1 cellular context compared by ENCODE assay signal in the genomic region with DNA sequence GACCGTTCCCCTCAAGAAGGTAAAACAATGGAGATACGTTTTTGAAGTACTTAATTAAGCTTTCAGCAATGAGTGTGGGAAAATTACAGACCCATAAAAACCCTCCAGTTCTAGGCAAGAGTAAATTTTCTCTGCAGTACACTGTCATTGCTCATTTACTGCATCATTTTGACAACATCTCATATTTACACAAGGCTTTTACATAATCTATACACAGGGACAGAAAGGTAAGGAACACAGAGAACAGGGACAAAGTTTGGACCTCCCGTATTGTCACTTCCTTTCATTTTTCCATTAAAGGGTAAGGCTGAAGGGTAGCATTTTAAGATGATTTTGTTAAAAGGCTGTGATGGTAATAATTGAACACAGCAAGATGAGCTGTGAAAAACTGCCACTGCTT.
TF ChIP-seq lines count a peak whose summit lies in the region.

No MANE protein-coding gene starts in this region.

TF ChIP-seq in WTC11, 78 proteins besides CTCF, POLR2A, EP300 and RAD21 (continued from another document):
- TF ChIP-seq, protein P1, sequence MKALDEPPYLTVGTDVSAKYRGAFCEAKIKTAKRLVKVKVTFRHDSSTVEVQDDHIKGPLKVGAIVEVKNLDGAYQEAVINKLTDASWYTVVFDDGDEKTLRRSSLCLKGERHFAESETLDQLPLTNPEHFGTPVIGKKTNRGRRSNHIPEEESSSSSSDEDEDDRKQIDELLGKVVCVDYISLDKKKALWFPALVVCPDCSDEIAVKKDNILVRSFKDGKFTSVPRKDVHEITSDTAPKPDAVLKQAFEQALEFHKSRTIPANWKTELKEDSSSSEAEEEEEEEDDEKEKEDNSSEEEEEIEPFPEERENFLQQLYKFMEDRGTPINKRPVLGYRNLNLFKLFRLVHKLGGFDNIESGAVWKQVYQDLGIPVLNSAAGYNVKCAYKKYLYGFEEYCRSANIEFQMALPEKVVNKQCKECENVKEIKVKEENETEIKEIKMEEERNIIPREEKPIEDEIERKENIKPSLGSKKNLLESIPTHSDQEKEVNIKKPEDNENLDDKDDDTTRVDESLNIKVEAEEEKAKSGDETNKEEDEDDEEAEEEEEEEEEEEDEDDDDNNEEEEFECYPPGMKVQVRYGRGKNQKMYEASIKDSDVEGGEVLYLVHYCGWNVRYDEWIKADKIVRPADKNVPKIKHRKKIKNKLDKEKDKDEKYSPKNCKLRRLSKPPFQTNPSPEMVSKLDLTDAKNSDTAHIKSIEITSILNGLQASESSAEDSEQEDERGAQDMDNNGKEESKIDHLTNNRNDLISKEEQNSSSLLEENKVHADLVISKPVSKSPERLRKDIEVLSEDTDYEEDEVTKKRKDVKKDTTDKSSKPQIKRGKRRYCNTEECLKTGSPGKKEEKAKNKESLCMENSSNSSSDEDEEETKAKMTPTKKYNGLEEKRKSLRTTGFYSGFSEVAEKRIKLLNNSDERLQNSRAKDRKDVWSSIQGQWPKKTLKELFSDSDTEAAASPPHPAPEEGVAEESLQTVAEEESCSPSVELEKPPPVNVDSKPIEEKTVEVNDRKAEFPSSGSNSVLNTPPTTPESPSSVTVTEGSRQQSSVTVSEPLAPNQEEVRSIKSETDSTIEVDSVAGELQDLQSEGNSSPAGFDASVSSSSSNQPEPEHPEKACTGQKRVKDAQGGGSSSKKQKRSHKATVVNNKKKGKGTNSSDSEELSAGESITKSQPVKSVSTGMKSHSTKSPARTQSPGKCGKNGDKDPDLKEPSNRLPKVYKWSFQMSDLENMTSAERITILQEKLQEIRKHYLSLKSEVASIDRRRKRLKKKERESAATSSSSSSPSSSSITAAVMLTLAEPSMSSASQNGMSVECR (CRISPR knock-in tag; IDR thresholded peaks at IDR 0.05; ENCODE audit: borderline replicate concordance), result no peak
- no peak for TF ChIP-seq NR2C2 (CRISPR knock-in tag; IDR thresholded peaks at IDR 0.05)
TF ChIP-seq in WTC11: peak in this region for 0.
